8 cellular contexts compared by ENCODE assay signal in the genomic region with DNA sequence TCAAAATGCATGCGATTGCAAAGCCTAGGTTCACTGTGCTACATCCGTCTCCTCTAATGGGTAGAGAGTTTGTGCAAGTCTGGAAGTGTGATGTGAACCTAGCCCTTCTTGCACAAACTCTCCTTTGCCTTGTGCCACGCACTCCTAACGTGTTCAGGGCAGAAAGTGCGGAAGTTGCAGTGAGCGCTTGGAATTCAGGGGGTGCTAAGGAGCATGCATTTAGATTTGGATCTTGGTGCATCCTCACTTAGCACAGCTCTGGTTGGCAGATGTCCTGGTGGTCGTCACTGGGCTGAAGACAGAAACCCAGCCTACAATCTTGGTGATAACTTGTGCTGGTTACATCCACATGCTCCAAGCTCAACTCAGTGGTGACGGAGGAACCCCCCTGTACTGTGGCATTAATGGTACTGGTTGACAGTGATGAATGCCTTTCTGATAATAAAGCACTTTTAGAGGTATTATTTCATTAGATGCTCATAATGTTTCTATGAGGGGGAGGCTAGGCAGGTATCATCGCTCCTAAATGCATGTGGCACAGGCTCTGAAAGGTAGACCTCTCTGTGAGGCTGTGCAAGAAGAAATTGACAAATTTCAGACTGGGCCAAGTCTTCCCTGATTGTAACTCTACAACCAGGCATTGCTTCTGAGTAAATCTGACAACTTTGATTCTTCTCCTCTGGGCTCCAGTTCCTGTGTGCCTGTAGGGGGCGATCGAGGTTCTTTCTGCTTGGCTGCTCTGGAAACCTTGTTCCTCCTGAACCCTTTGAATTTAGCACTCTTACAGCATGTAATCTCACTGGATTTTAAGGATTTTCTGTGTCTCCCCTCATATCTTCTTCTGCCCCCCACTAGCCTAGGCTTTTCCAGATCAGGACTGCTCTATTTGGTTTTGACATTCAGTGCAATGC. TPM values are rescaled to one million over a fixed set of nuclear protein-coding genes. Genes with fewer than 3 reads are reported as not detected.
DNase-seq lines count a peak whose midpoint lies in the region; ATAC-seq, FAIRE-seq and TF ChIP-seq lines count a peak whose summit lies in the region.

No MANE protein-coding gene starts in this region.

- peak; percentile 21 to 59 (median 48) for TF ChIP-seq CTCF in Peyer's patch (IDR thresholded peaks at IDR 0.05)

- FAIRE-seq in H54 (lab: Jason Lieb, UNC), result no peak

- CTCF ChIA-PET in activated naive CD4-positive, alpha-beta T cell treated with anti-CD3 and anti-CD28 coated beads for 36 hours (lab: Charles Lee), result interaction anchor here (0.6 to 7.0 kb wide), 41 partner anchors 10 to 257 kb away, joined by 3 to 116 read pairs (median 5); a partner anchor contains a TSS

- intact Hi-C loops in activated naive CD4-positive, alpha-beta T cell treated with anti-CD3 and anti-CD28 coated beads for 36 hours (cut with micrococcal nuclease), result loop anchor here (1.0 to 5.0 kb wide), 3 partner anchors 8 to 233 kb away; no protein-coding TSS in a partner anchor

- H3K4me2 ChIP-seq in BLaER1 treated with 17β-estradiol and CSF1 and Interleukin-3, amounts not matched to agents 10 nM and 100 nM, result peak overlapping the region; percentile 57 to 83 (median 74)

- WGBS in iPS DF 6.9 (ENCODE audit: insufficient coverage, insufficient read length), result no CpG with 5 or more reads among the region's 11 CpGs

- no peak for TF ChIP-seq POLR2A in H54 (IDR thresholded peaks at IDR 0.05; ENCODE audit: low read depth, low read length)
- TF ChIP-seq POLR2A in Peyer's patch (IDR thresholded peaks at IDR 0.05), result no peak

- H3K27me3 ChIP-seq in BLaER1 treated with 17β-estradiol and CSF1 and Interleukin-3, amounts not matched to agents 10 nM and 100 nM, result no peaks in the 10 kb centered on the region
- no peaks in the 10 kb centered on the region for H3K27me3 ChIP-seq in Peyer's patch
- no peaks in the 10 kb centered on the region for H3K27me3 ChIP-seq in iPS DF 6.9 (ENCODE audit: control insufficient read depth, insufficient read depth, low read length)

- H3K4me1 Mint-ChIP-seq in activated naive CD4-positive, alpha-beta T cell treated with anti-CD3 and anti-CD28 coated beads for 36 hours (ENCODE audit: low read depth), result peaks cover 39% of the 10 kb centered on the region

- peaks cover 15 to 57% (median 37%) of the 10 kb centered on the region in 11 experiments for H3K36me3 ChIP-seq in BLaER1 treated with 17β-estradiol and CSF1 and Interleukin-3, amounts not matched to agents 10 nM and 100 nM
- H3K36me3 ChIP-seq in Peyer's patch (peaks cover 0 to 15% (median 0%) of the 10 kb centered on the region in 3 donors), iPS DF 6.9 (ENCODE audit: control insufficient read depth, insufficient read depth, low read length) (no peaks in the 10 kb centered on the region; the same call in 1 of the 2 replicates)

- ATAC-seq in GM21786 (IDR thresholded peaks at IDR 0.05; ENCODE audit: unreplicated experiment), result no peak

- H3K27ac ChIP-seq in BLaER1 treated with 17β-estradiol and CSF1 and Interleukin-3, amounts not matched to agents 10 nM and 100 nM, result peak overlapping the region in 8 of 11 experiments; percentile 2 to 40 (median 28); a peak in 12 of 22 replicates
- H3K27ac ChIP-seq in Peyer's patch, result no peak overlapping the region
- H3K27ac ChIP-seq in iPS DF 6.9 (ENCODE audit: low read length), result no peak overlapping the region

- H3K9me3 Mint-ChIP-seq in activated naive CD4-positive, alpha-beta T cell treated with anti-CD3 and anti-CD28 coated beads for 36 hours, result no peaks in the 10 kb centered on the region

- peaks cover 90 to 100% (median 99%) of the 10 kb centered on the region in 11 experiments for H4K20me1 ChIP-seq in BLaER1 treated with 17β-estradiol and CSF1 and Interleukin-3, amounts not matched to agents 10 nM and 100 nM

- H3K4me3 Mint-ChIP-seq in activated naive CD4-positive, alpha-beta T cell treated with anti-CD3 and anti-CD28 coated beads for 36 hours, result no peak overlapping the region

- H3K9ac ChIP-seq in BLaER1 treated with 17β-estradiol and CSF1 and Interleukin-3, amounts not matched to agents 10 nM and 100 nM, result 0 out of 22 replicates have a peak overlapping the region, but pooled peaks of 1 of the 11 experiments have one; percentile 7

- H3K36me3 Mint-ChIP-seq in activated naive CD4-positive, alpha-beta T cell treated with anti-CD3 and anti-CD28 coated beads for 36 hours (ENCODE audit: low read depth), result peaks cover 6% of the 10 kb centered on the region

- no peak overlapping the region for H3K27ac Mint-ChIP-seq in activated naive CD4-positive, alpha-beta T cell treated with anti-CD3 and anti-CD28 coated beads for 36 hours

- H3K9me3 ChIP-seq in BLaER1 treated with 17β-estradiol and CSF1 and Interleukin-3, amounts not matched to agents 10 nM and 100 nM (replicated peaks in 1 of 11), result no peaks in the 10 kb centered on the region
- H3K9me3 ChIP-seq in Peyer's patch (no peaks in the 10 kb centered on the region), iPS DF 6.9 (ENCODE audit: control insufficient read depth, insufficient read depth, low read length) (no peaks in the 10 kb centered on the region)

- no peaks in the 10 kb centered on the region for H3K27me3 Mint-ChIP-seq in activated naive CD4-positive, alpha-beta T cell treated with anti-CD3 and anti-CD28 coated beads for 36 hours (ENCODE audit: low read depth)

- peaks cover 99 to 100% (median 100%) of the 10 kb centered on the region in 10 experiments for H3K4me1 ChIP-seq in BLaER1 treated with 17β-estradiol and CSF1 and Interleukin-3, amounts not matched to agents 10 nM and 100 nM
- H3K4me1 ChIP-seq in Peyer's patch, result peaks cover 4 to 45% (median 17%) of the 10 kb centered on the region in 4 donors
- H3K4me1 ChIP-seq in iPS DF 6.9 (ENCODE audit: control insufficient read depth, insufficient read depth, low read length), result peaks cover 7% of the 10 kb centered on the region; the same call in 1 of the 2 replicates

- H3K4me3 ChIP-seq in BLaER1 treated with 17β-estradiol and CSF1 and Interleukin-3, amounts not matched to agents 10 nM and 100 nM, result no peak overlapping the region
- H3K4me3 ChIP-seq in Peyer's patch (no peak overlapping the region), iPS DF 6.9 (ENCODE audit: low read length) (no peak overlapping the region)

- DNase-seq in H54 (ENCODE audit: insufficient read length, low spot score) (peak; percentile 47), Peyer's patch (peak in 1 of 3 donors; percentile 80), iPS DF 6.9 (ENCODE audit: low read depth, low spot score) (peak; percentile 57), NCI-H1930 (lab: John Stamatoyannopoulos, UW) (no peak)
- DNase-seq in activated naive CD4-positive, alpha-beta T cell treated with anti-CD3 and anti-CD28 coated beads for 36 hours, result peak; percentile 84
- peak; percentile 38 to 70 (median 40) for DNase-seq in stimulated activated CD4-positive, alpha-beta T cell treated with anti-CD3 and anti-CD28 coated beads, TNF-alpha, amount 100 ng/mL, for 48 hours (ENCODE audit: low read depth in 3 of 3)

RNA-seq across cellular contexts. Expression of a gene that starts 40.6 kb away (rescaled TPM):
- total RNA-seq in Peyer's patch, result 10 to 100 TPM; 49.6 to 92.4 (median 59.6) TPM
- total RNA-seq in activated naive CD4-positive, alpha-beta T cell treated with anti-CD3 and anti-CD28 coated beads for 36 hours, result 10 to 100 TPM; 83.4 to 85.3 TPM

RNA-seq across cellular contexts. Expression of a gene that starts 45.3 kb away (rescaled TPM):
- total RNA-seq in Peyer's patch, result not detected
- not detected for total RNA-seq in activated naive CD4-positive, alpha-beta T cell treated with anti-CD3 and anti-CD28 coated beads for 36 hours

RNA-seq across cellular contexts. Expression of a gene that starts 47.0 kb away (rescaled TPM):
- 1 to 10 TPM in 1 of 4 donors, under 1 TPM in 1, not detected in 2; 0.85 to 2.0 TPM for total RNA-seq in Peyer's patch
- not detected for total RNA-seq in activated naive CD4-positive, alpha-beta T cell treated with anti-CD3 and anti-CD28 coated beads for 36 hours

Comparison
In these comparisons a context has a peak if more than half of its experiments do, and no peak if none do; other contexts are left out.
1. H3K27ac ChIP-seq: peak in BLaER1 treated with 17β-estradiol and CSF1 and Interleukin-3, amounts not matched to agents 10 nM and 100 nM (8 of 11); none in Peyer's patch (0 of 4) and iPS DF 6.9 (single experiment).
2. DNase-seq: peak in H54 (single experiment), activated naive CD4-positive, alpha-beta T cell treated with anti-CD3 and anti-CD28 coated beads for 36 hours (single experiment), iPS DF 6.9 (single experiment) and stimulated activated CD4-positive, alpha-beta T cell treated with anti-CD3 and anti-CD28 coated beads, TNF-alpha, amount 100 ng/mL, for 48 hours (3 of 3); none in NCI-H1930 (0 of 2).